ENCODE assay signal across 9 cellular contexts in genomic region chr10:95784279-95784913, GRCh38. TPM values are rescaled to one million over a fixed set of nuclear protein-coding genes. Genes with fewer than 3 reads are reported as not detected.
DNase-seq lines count a peak whose midpoint lies in the region; ATAC-seq and TF ChIP-seq lines count a peak whose summit lies in the region.
"Had no signal": no experiment of that assay in that cellular context is flagged by ENCODE, and none has a peak within 500 bp of the region (broad histone marks: within the 10 kb centered on the region; RNA-seq: fewer than 3 reads in every experiment).

No MANE protein-coding gene starts in this region.

- ATAC-seq in GM21529 (IDR thresholded peaks at IDR 0.05; ENCODE audit: unreplicated experiment), result peak; percentile 7

- H3K36me3 ChIP-seq in neutrophil (peaks cover 4% of the 10 kb centered on the region), testis (ENCODE audit: low read depth, missing control alignments) (no peaks in the 10 kb centered on the region)

- no peak for TF ChIP-seq CTCF in HL-60 (IDR thresholded peaks at IDR 0.05; ENCODE audit: insufficient read depth, low read length)
- TF ChIP-seq CTCF in neutrophil (IDR thresholded peaks at IDR 0.05), result no peak
- TF ChIP-seq CTCF in glutamatergic neuron (IDR thresholded peaks at IDR 0.05; ENCODE audit: partially characterized antibody, unreplicated experiment), result no peak
- no peak for TF ChIP-seq CTCF in testis (IDR thresholded peaks at IDR 0.05)

- H3K27me3 ChIP-seq in HL-60 (ENCODE audit: insufficient read depth, poor library complexity, severe bottlenecking), result no peaks in the 10 kb centered on the region
- no peaks in the 10 kb centered on the region for H3K27me3 ChIP-seq in neutrophil
- no peaks in the 10 kb centered on the region for H3K27me3 ChIP-seq in testis

- intact Hi-C loops in testis (cut with DNase I; ENCODE audit: low total_unique reads), result no loop called here

- no peaks in the 10 kb centered on the region for H3K9me3 Mint-ChIP-seq in activated T-cell treated with anti-CD3 and anti-CD28 coated beads, Interleukin-2, amount 50 U/mL, for 24 hours
- H3K9me3 Mint-ChIP-seq in glutamatergic neuron (ENCODE audit: unreplicated experiment), result no peaks in the 10 kb centered on the region

- peaks cover 50 to 51% of the 10 kb centered on the region in 2 experiments for H3K4me1 ChIP-seq in neutrophil (ENCODE audit: control insufficient read depth in 1 of 2, insufficient read depth in 1 of 2, low read depth in 1 of 2, low read length in 1 of 2)
- H3K4me1 ChIP-seq in testis, result no peaks in the 10 kb centered on the region

- peaks cover 18% of the 10 kb centered on the region for H3K27me3 Mint-ChIP-seq in activated T-cell treated with anti-CD3 and anti-CD28 coated beads, Interleukin-2, amount 50 U/mL, for 24 hours
- H3K27me3 Mint-ChIP-seq in glutamatergic neuron (ENCODE audit: unreplicated experiment), result peaks cover 4% of the 10 kb centered on the region

- H3K4me3 Mint-ChIP-seq in activated T-cell treated with anti-CD3 and anti-CD28 coated beads, Interleukin-2, amount 50 U/mL, for 24 hours, result no peak overlapping the region
- no peak overlapping the region for H3K4me3 Mint-ChIP-seq in glutamatergic neuron (ENCODE audit: unreplicated experiment)
- H3K4me3 Mint-ChIP-seq: activated naive CD8-positive, alpha-beta T cell had no signal

- H3K4me1 Mint-ChIP-seq in activated T-cell treated with anti-CD3 and anti-CD28 coated beads, Interleukin-2, amount 50 U/mL, for 24 hours (ENCODE audit: low read depth), result peaks cover 2% of the 10 kb centered on the region
- H3K4me1 Mint-ChIP-seq in glutamatergic neuron (ENCODE audit: low read depth, unreplicated experiment), result no peaks in the 10 kb centered on the region

- TF ChIP-seq POLR2A in testis (IDR thresholded peaks at IDR 0.05), result no peak

- WGBS in testis, 2 donors, result 79 to 80% methylated on average over 2 to 3 of the region's 3 CpGs

- no peak overlapping the region for H3K27ac Mint-ChIP-seq in activated T-cell treated with anti-CD3 and anti-CD28 coated beads, Interleukin-2, amount 50 U/mL, for 24 hours
- H3K27ac Mint-ChIP-seq in glutamatergic neuron (ENCODE audit: unreplicated experiment), result no peak overlapping the region
- H3K27ac Mint-ChIP-seq: activated naive CD8-positive, alpha-beta T cell had no signal

- peak overlapping the region; percentile 39 for H3K27ac ChIP-seq in HL-60 (replicated peaks)
- peak overlapping the region; percentile 85 for H3K27ac ChIP-seq in neutrophil
- peak overlapping the region in 1 of 2 donors; percentile 39 for H3K27ac ChIP-seq in testis

- DNase-seq in NOMO-1 (lab: John Stamatoyannopoulos, UW; ENCODE audit: unreplicated experiment in 2 of 2), result peak; percentile 3 to 29
- no peak for DNase-seq in NOMO-1 treated with DMSO at 0.1 percent for 48 hours (lab: John Stamatoyannopoulos, UW; ENCODE audit: unreplicated experiment)
- peak in 1 of 2 experiments; percentile 48 for DNase-seq in HL-60 (ENCODE audit: low read depth in 1 of 2, low spot score in 1 of 2)
- DNase-seq in activated T-cell treated with anti-CD3 and anti-CD28 coated beads, Interleukin-2, amount 50 U/mL, for 24 hours, result no peak
- DNase-seq in glutamatergic neuron, result no peak
- DNase-seq in testis, result no peak

- H3K9me3 ChIP-seq in neutrophil, result no peaks in the 10 kb centered on the region
- H3K9me3 ChIP-seq in testis, result no peaks in the 10 kb centered on the region

- H3K36me3 Mint-ChIP-seq in activated T-cell treated with anti-CD3 and anti-CD28 coated beads, Interleukin-2, amount 50 U/mL, for 24 hours (ENCODE audit: low read depth), result no peaks in the 10 kb centered on the region
- no peaks in the 10 kb centered on the region for H3K36me3 Mint-ChIP-seq in glutamatergic neuron (ENCODE audit: unreplicated experiment)
- H3K36me3 Mint-ChIP-seq: activated naive CD8-positive, alpha-beta T cell had no signal

- no peak overlapping the region for H3K4me3 ChIP-seq in HL-60 (replicated peaks; ENCODE audit: insufficient read depth, low read length)
- H3K4me3 ChIP-seq in neutrophil (ENCODE audit: low read depth in 1 of 2, low read length in 1 of 2), result no peak overlapping the region
- no peak overlapping the region for H3K4me3 ChIP-seq in testis

RNA-seq across cellular contexts. Expression of gene ENTPD1, which starts 28.4 kb away (rescaled TPM):
- not detected for total RNA-seq in glutamatergic neuron (ENCODE audit: unreplicated experiment)
- total RNA-seq in testis, result 10 to 100 TPM in 1 of 2 donors, 1 to 10 TPM in 1; 9.8 to 11.3 TPM
- polyA plus RNA-seq in testis (ENCODE audit: insufficient read depth, low read depth, low replicate concordance), result 12.7 TPM

Comparison
In these comparisons a context has a peak if more than half of its experiments do, and no peak if none do; other contexts are left out.
1. DNase-seq: peak in NOMO-1 (2 of 2); none in NOMO-1 treated with DMSO at 0.1 percent for 48 hours (single experiment), activated T-cell treated with anti-CD3 and anti-CD28 coated beads, Interleukin-2, amount 50 U/mL, for 24 hours (single experiment), glutamatergic neuron (single experiment) and testis (single experiment).
2. RNA of gene ENTPD1, which starts 28.4 kb away (total RNA-seq): 9.8 to 11.3 TPM in testis; not detected in glutamatergic neuron (single experiment); every median in the first group is over 10 times any median in the second.